ENCODE assay signal across 1 cellular context in genomic region chr6:105805581-105806023, GRCh38.
TF ChIP-seq lines count a peak whose summit lies in the region.

No MANE protein-coding gene starts in this region.

TF ChIP-seq in K562, 482 proteins besides CTCF, POLR2A, EP300 and RAD21 (continued from another document and continues in another):
- TF ChIP-seq THAP12 (CRISPR knock-in tag; IDR thresholded peaks at IDR 0.05): no peak
- TF ChIP-seq POLR3A (IDR thresholded peaks at IDR 0.05; ENCODE audit: borderline replicate concordance, extremely low read depth, insufficient read depth, insufficient read length): no peak
- no peak for TF ChIP-seq ZNF121 (CRISPR knock-in tag; conservative IDR thresholded peaks at IDR 0.05)
- TF ChIP-seq MAFG (tag; conservative IDR thresholded peaks at IDR 0.05): no peak
- no peak for TF ChIP-seq NBN (IDR thresholded peaks at IDR 0.05; ENCODE audit: low read depth)
- TF ChIP-seq TCF3 (CRISPR knock-in tag; IDR thresholded peaks at IDR 0.05): peak; percentile 53; the same call in 1 of the 2 replicates
- no peak for TF ChIP-seq IRF2 (CRISPR knock-in tag; IDR thresholded peaks at IDR 0.05)
- no peak for TF ChIP-seq TSC22D4 (tag; IDR thresholded peaks at IDR 0.05)
- no peak for TF ChIP-seq ZNF133 (CRISPR knock-in tag; IDR thresholded peaks at IDR 0.05)
- peak; percentile 80 for TF ChIP-seq ZNF584 (CRISPR knock-in tag; IDR thresholded peaks at IDR 0.05; ENCODE audit: low read depth)
- no peak for TF ChIP-seq GABPB2 (CRISPR knock-in tag; conservative IDR thresholded peaks at IDR 0.05)
- no peak for TF ChIP-seq CREB1 (IDR thresholded peaks at IDR 0.05)
- no peak for TF ChIP-seq CREB1 (CRISPR knock-in tag; IDR thresholded peaks at IDR 0.05)
- TF ChIP-seq POLR2AphosphoS2 (IDR thresholded peaks at IDR 0.05; ENCODE audit: low read length): no peak
- TF ChIP-seq THRA (IDR thresholded peaks at IDR 0.05): no peak
- no peak for TF ChIP-seq MBD1 (CRISPR knock-in tag; IDR thresholded peaks at IDR 0.05)
- peak; percentile 88 for TF ChIP-seq ZNF766 (CRISPR knock-in tag; conservative IDR thresholded peaks at IDR 0.05)
- no peak for TF ChIP-seq CREB3L1 (IDR thresholded peaks at IDR 0.05; ENCODE audit: borderline replicate concordance, low read depth)
- no peak for TF ChIP-seq KAT2B (IDR thresholded peaks at IDR 0.05; ENCODE audit: low read depth, low read length)
- no peak for TF ChIP-seq ZBTB33 (CRISPR knock-in tag; IDR thresholded peaks at IDR 0.05)
- no peak for TF ChIP-seq HOMEZ (CRISPR knock-in tag; IDR thresholded peaks at IDR 0.05)
- TF ChIP-seq MAFF (IDR thresholded peaks at IDR 0.05; ENCODE audit: low read length): no peak
- no peak for TF ChIP-seq PCBP1 (IDR thresholded peaks at IDR 0.05; ENCODE audit: low read depth, low read length, poor library complexity, severe bottlenecking)
- TF ChIP-seq ZNF717 (CRISPR knock-in tag; IDR thresholded peaks at IDR 0.05): no peak
- no peak for TF ChIP-seq ZBTB5 (IDR thresholded peaks at IDR 0.05)
- no peak for TF ChIP-seq ARHGAP35 (IDR thresholded peaks at IDR 0.05; ENCODE audit: partially characterized antibody)
- TF ChIP-seq EHMT2 (IDR thresholded peaks at IDR 0.05): peak; percentile 93
- TF ChIP-seq CAMTA2 (CRISPR knock-in tag; conservative IDR thresholded peaks at IDR 0.05): no peak
- TF ChIP-seq MYC (IDR thresholded peaks at IDR 0.05; ENCODE audit: low read depth, low read length): no peak
- TF ChIP-seq MYC (CRISPR knock-in tag; IDR thresholded peaks at IDR 0.05; ENCODE audit: borderline replicate concordance, low read depth): no peak
- no peak for TF ChIP-seq ZNF354B (CRISPR knock-in tag; IDR thresholded peaks at IDR 0.05)
- no peak for TF ChIP-seq RBM25 (IDR thresholded peaks at IDR 0.05; ENCODE audit: low read depth, low read length, severe bottlenecking)
- no peak for TF ChIP-seq NFXL1 (CRISPR knock-in tag; IDR thresholded peaks at IDR 0.05)
- TF ChIP-seq TCF7L2 (IDR thresholded peaks at IDR 0.05; ENCODE audit: low read depth, low read length): no peak
- no peak for TF ChIP-seq ARNT (IDR thresholded peaks at IDR 0.05)
- no peak for TF ChIP-seq FUS (optimal IDR thresholded peaks at IDR 0.05; ENCODE audit: low read depth, low read length)
- TF ChIP-seq RNF2 (IDR thresholded peaks at IDR 0.05): no peak
- TF ChIP-seq GABPA (tag; conservative IDR thresholded peaks at IDR 0.05; ENCODE audit: low read depth): no peak
- no peak for TF ChIP-seq ZBTB7A (IDR thresholded peaks at IDR 0.05; ENCODE audit: borderline replicate concordance, control insufficient read depth, low read depth, low read length)
- TF ChIP-seq KLF13 (tag; IDR thresholded peaks at IDR 0.05; ENCODE audit: borderline replicate concordance, low read depth): no peak
- TF ChIP-seq ZNF699 (CRISPR knock-in tag; IDR thresholded peaks at IDR 0.05; ENCODE audit: insufficient replicate concordance): no peak
- TF ChIP-seq ZSCAN32 (CRISPR knock-in tag; IDR thresholded peaks at IDR 0.05): no peak
- no peak for TF ChIP-seq SIN3B (IDR thresholded peaks at IDR 0.05; ENCODE audit: low read depth)
- TF ChIP-seq NR2C2 (CRISPR knock-in tag; IDR thresholded peaks at IDR 0.05): no peak
- peak; percentile 78 for TF ChIP-seq NR2C2 (tag; IDR thresholded peaks at IDR 0.05)
- TF ChIP-seq CHAMP1 (IDR thresholded peaks at IDR 0.05): no peak
- TF ChIP-seq ERF (CRISPR knock-in tag; IDR thresholded peaks at IDR 0.05): no peak
- TF ChIP-seq MLLT1 (IDR thresholded peaks at IDR 0.05): no peak
- TF ChIP-seq SIN3A (IDR thresholded peaks at IDR 0.05; ENCODE audit: borderline replicate concordance in 2 of 2, control insufficient read depth in 1 of 2, low read depth in 2 of 2, low read length in 2 of 2): no peak
- TF ChIP-seq TFAM (CRISPR knock-in tag; conservative IDR thresholded peaks at IDR 0.05): no peak
- no peak for TF ChIP-seq TCF7 (IDR thresholded peaks at IDR 0.05; ENCODE audit: borderline replicate concordance)
- no peak for TF ChIP-seq RBM14 (IDR thresholded peaks at IDR 0.05; ENCODE audit: borderline replicate concordance, insufficient read depth, low read depth, low read length)
- no peak for TF ChIP-seq MCM3 (IDR thresholded peaks at IDR 0.05)
- TF ChIP-seq NFATC3 (IDR thresholded peaks at IDR 0.05): no peak
